In the genomic region with DNA sequence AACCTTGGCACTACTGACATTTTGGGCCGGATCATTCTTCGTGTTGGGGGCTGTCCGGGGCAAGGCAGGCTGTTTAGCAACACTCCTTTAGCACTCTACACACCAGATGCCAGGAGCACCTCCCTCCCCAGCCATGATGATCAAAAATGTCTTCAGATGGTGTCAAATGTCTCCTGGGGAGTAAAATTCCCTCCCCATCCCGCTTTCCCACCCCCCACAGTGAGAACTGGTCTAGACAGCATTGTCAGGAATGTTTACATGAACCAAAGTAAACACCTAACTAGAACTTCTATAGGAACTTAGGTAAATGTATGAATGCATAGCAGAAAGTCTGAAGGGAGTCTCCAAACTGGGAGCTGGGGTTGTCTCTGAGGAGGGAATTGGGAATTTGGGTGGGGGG, we compare ENCODE assay signal across 17 cellular contexts.
A peak's percentile ranks its signal among the peaks of the same experiment; 100 is the strongest.
DNase-seq lines count a peak whose midpoint lies in the region; TF ChIP-seq lines count a peak whose summit lies in the region.
"Had no signal": no experiment of that assay in that cellular context is flagged by ENCODE, and none has a peak within 500 bp of the region (broad histone marks: within the 10 kb centered on the region; RNA-seq: fewer than 3 reads in every experiment).

No MANE protein-coding gene starts in this region.

- H3K4me3 Mint-ChIP-seq in activated CD4-positive, alpha-beta memory T cell treated with anti-CD3 and anti-CD28 coated beads, Interleukin-2, amount 10 ng/mL, durations not matched to agents 7 days and 5 days: no peak overlapping the region
- H3K4me3 Mint-ChIP-seq in activated CD4-positive, alpha-beta memory T cell treated with anti-CD3 and anti-CD28 coated beads for 36 hours: no peak overlapping the region
- H3K4me3 Mint-ChIP-seq in osteocyte (ENCODE audit: unreplicated experiment): no peak overlapping the region
- H3K4me3 Mint-ChIP-seq: CD4-positive, alpha-beta memory T cell; H9 had no signal

- POLR2A ChIA-PET in activated CD4-positive, alpha-beta memory T cell treated with anti-CD3 and anti-CD28 coated beads, Interleukin-2, amount 10 ng/mL, durations not matched to agents 7 days and 5 days (lab: Charles Lee): no interaction called here
- POLR2A ChIA-PET in activated CD4-positive, alpha-beta memory T cell treated with anti-CD3 and anti-CD28 coated beads for 36 hours (lab: Charles Lee): no interaction called here

- no peaks in the 10 kb centered on the region for H3K4me1 ChIP-seq in colonic mucosa

- peaks cover 6% of the 10 kb centered on the region for H3K36me3 Mint-ChIP-seq in activated CD4-positive, alpha-beta memory T cell treated with anti-CD3 and anti-CD28 coated beads, Interleukin-2, amount 10 ng/mL, durations not matched to agents 7 days and 5 days (ENCODE audit: low read depth)
- no peaks in the 10 kb centered on the region for H3K36me3 Mint-ChIP-seq in activated CD4-positive, alpha-beta memory T cell treated with anti-CD3 and anti-CD28 coated beads for 36 hours
- H3K36me3 Mint-ChIP-seq in osteocyte (ENCODE audit: unreplicated experiment): no peaks in the 10 kb centered on the region
- H3K36me3 Mint-ChIP-seq: CD4-positive, alpha-beta memory T cell had no signal

- no peaks in the 10 kb centered on the region for H3K27me3 ChIP-seq in colonic mucosa

- peaks cover 1% of the 10 kb centered on the region for H3K27me3 Mint-ChIP-seq in activated CD4-positive, alpha-beta memory T cell treated with anti-CD3 and anti-CD28 coated beads, Interleukin-2, amount 10 ng/mL, durations not matched to agents 7 days and 5 days
- peaks cover 6% of the 10 kb centered on the region for H3K27me3 Mint-ChIP-seq in activated CD4-positive, alpha-beta memory T cell treated with anti-CD3 and anti-CD28 coated beads for 36 hours
- H3K27me3 Mint-ChIP-seq in osteocyte (ENCODE audit: unreplicated experiment): peaks cover 17% of the 10 kb centered on the region

- H3K4me1 Mint-ChIP-seq in activated CD4-positive, alpha-beta memory T cell treated with anti-CD3 and anti-CD28 coated beads, Interleukin-2, amount 10 ng/mL, durations not matched to agents 7 days and 5 days: peaks cover 23% of the 10 kb centered on the region
- H3K4me1 Mint-ChIP-seq in activated CD4-positive, alpha-beta memory T cell treated with anti-CD3 and anti-CD28 coated beads for 36 hours (ENCODE audit: low read depth): peaks cover 9% of the 10 kb centered on the region
- no peaks in the 10 kb centered on the region for H3K4me1 Mint-ChIP-seq in osteocyte (ENCODE audit: unreplicated experiment)

- H3K27ac Mint-ChIP-seq in activated CD4-positive, alpha-beta memory T cell treated with anti-CD3 and anti-CD28 coated beads, Interleukin-2, amount 10 ng/mL, durations not matched to agents 7 days and 5 days: no peak overlapping the region
- no peak overlapping the region for H3K27ac Mint-ChIP-seq in activated CD4-positive, alpha-beta memory T cell treated with anti-CD3 and anti-CD28 coated beads for 36 hours
- H3K27ac Mint-ChIP-seq in osteocyte (ENCODE audit: unreplicated experiment): no peak overlapping the region
- H3K27ac Mint-ChIP-seq: CD4-positive, alpha-beta memory T cell; H9 had no signal

- peaks cover 7% of the 10 kb centered on the region for H3K9me3 Mint-ChIP-seq in activated CD4-positive, alpha-beta memory T cell treated with anti-CD3 and anti-CD28 coated beads, Interleukin-2, amount 10 ng/mL, durations not matched to agents 7 days and 5 days
- peaks cover 5% of the 10 kb centered on the region for H3K9me3 Mint-ChIP-seq in activated CD4-positive, alpha-beta memory T cell treated with anti-CD3 and anti-CD28 coated beads for 36 hours
- H3K9me3 Mint-ChIP-seq in osteocyte (ENCODE audit: unreplicated experiment): peaks cover 3% of the 10 kb centered on the region
- H3K9me3 Mint-ChIP-seq: CD4-positive, alpha-beta memory T cell had no signal

- no peak for TF ChIP-seq CTCF in colonic mucosa (IDR thresholded peaks at IDR 0.05)
- TF ChIP-seq CTCF in osteocyte (IDR thresholded peaks at IDR 0.05): no peak

- H3K9ac ChIP-seq in colonic mucosa (ENCODE audit: low read depth in 2 of 2, low read length in 2 of 2): no peak overlapping the region

- H3K27ac ChIP-seq in colonic mucosa: no peak overlapping the region
- H3K27ac ChIP-seq: HL-60 had no signal

- no peak overlapping the region for H3K4me3 ChIP-seq in colonic mucosa

- CTCF ChIA-PET in activated CD4-positive, alpha-beta memory T cell treated with anti-CD3 and anti-CD28 coated beads, Interleukin-2, amount 10 ng/mL, durations not matched to agents 7 days and 5 days (lab: Charles Lee): no interaction called here
- CTCF ChIA-PET in activated CD4-positive, alpha-beta memory T cell treated with anti-CD3 and anti-CD28 coated beads for 36 hours (lab: Charles Lee): no interaction called here

- intact Hi-C loops in activated CD4-positive, alpha-beta memory T cell treated with anti-CD3 and anti-CD28 coated beads for 36 hours (cut with micrococcal nuclease): no loop called here
- intact Hi-C loops in colonic mucosa (cut with DNase I): loop anchor here (10.0 kb wide), 1 partner anchor 1064 kb away; no protein-coding TSS in a partner anchor

- no peaks in the 10 kb centered on the region for H3K36me3 ChIP-seq in colonic mucosa

- peak; percentile 10 for DNase-seq in activated CD4-positive, alpha-beta memory T cell treated with anti-CD3 and anti-CD28 coated beads, Interleukin-2, amount 10 ng/mL, durations not matched to agents 7 days and 5 days
- DNase-seq in activated CD4-positive, alpha-beta memory T cell treated with anti-CD3 and anti-CD28 coated beads for 36 hours: no peak
- peak; percentile 11 for DNase-seq in NCI-H69 (lab: John Stamatoyannopoulos, UW)
- peak; percentile 11 for DNase-seq in colonic mucosa
- DNase-seq in osteocyte (ENCODE audit: extremely low spot score, unreplicated experiment): peak; percentile 48
- no peak for DNase-seq in GM19240 (ENCODE audit: insufficient read length, low spot score)
- DNase-seq in NCI-H748 (lab: John Stamatoyannopoulos, UW; ENCODE audit: unreplicated experiment): no peak
- no peak for DNase-seq in iPS-NIHi7 (ENCODE audit: extremely low spot score)
- DNase-seq: Calu3; CD4-positive, alpha-beta memory T cell; H9; MV-4-11; NCI-H187 treated with DMSO at 0.1 percent for 48 hours; NCI-H526 treated with DMSO at 0.1 percent for 48 hours; NK-92 treated with Interleukin-12 subunit alpha and Interleukin-12 subunit beta, amount 100 ng/mL, for 24 hours; RPMI8226 had no signal

- no peaks in the 10 kb centered on the region for H3K9me3 ChIP-seq in colonic mucosa

Comparison
In these comparisons a context has a peak if more than half of its experiments do, and no peak if none do; other contexts are left out.
1. DNase-seq: peak in activated CD4-positive, alpha-beta memory T cell treated with anti-CD3 and anti-CD28 coated beads, Interleukin-2, amount 10 ng/mL, durations not matched to agents 7 days and 5 days (single experiment), NCI-H69 (single experiment), colonic mucosa (single experiment) and osteocyte (single experiment); none in activated CD4-positive, alpha-beta memory T cell treated with anti-CD3 and anti-CD28 coated beads for 36 hours (single experiment), GM19240 (single experiment), NCI-H748 (single experiment) and iPS-NIHi7 (single experiment).